19 cellular contexts compared by ENCODE assay signal in genomic region chr4:108351806-108352205, GRCh38.
"Had no signal": no experiment of that assay in that cellular context is flagged by ENCODE, and none has a peak within 500 bp of the region (broad histone marks: within the 10 kb centered on the region; RNA-seq: fewer than 3 reads in every experiment).

No MANE protein-coding gene starts in this region.

- ATAC-seq: activated CD8-positive, alpha-beta T cell treated with anti-CD3 and anti-CD28 coated beads, Interleukin-2, amount 10 ng/mL, durations not matched to agents 7 days and 5 days; activated T-cell treated with anti-CD3 and anti-CD28 coated beads, Interleukin-2, amount 50 U/mL, for 4 hours; naive thymus-derived CD8-positive, alpha-beta T cell; stimulated activated effector memory CD8-positive, alpha-beta T cell treated with anti-CD3 and anti-CD28 coated beads, Interleukin-12 subunit alpha, Interleukin-12 subunit beta, amount 100 ng/mL, for 72 hours had no signal

- H3K27ac ChIP-seq: ascending aorta, esophagus muscularis mucosa, prostate gland, testis had no signal

- H3K27ac Mint-ChIP-seq: activated CD4-positive, alpha-beta T cell treated with anti-CD3 and anti-CD28 coated beads, Interleukin-2, amount 10 ng/mL, durations not matched to agents 24 days and 14 days; activated CD8-positive, alpha-beta T cell treated with anti-CD3 and anti-CD28 coated beads, Interleukin-2, amount 10 ng/mL, durations not matched to agents 7 days and 5 days; activated naive CD4-positive, alpha-beta T cell treated with anti-CD3 and anti-CD28 coated beads for 36 hours; dendritic cell treated with granulocyte-macrophage colony-stimulating factor and Interleukin-4, amounts not matched to agents 40 ng/mL and 50 ng/mL, for 4 days; memory B cell; stimulated activated effector memory CD8-positive, alpha-beta T cell treated with anti-CD3 and anti-CD28 coated beads, Interleukin-12 subunit alpha, Interleukin-12 subunit beta, amount 100 ng/mL, for 72 hours; type B pancreatic cell had no signal

- H3K27me3 Mint-ChIP-seq: activated CD4-positive, alpha-beta T cell treated with anti-CD3 and anti-CD28 coated beads, Interleukin-2, amount 10 ng/mL, durations not matched to agents 24 days and 14 days; dendritic cell treated with granulocyte-macrophage colony-stimulating factor and Interleukin-4, amounts not matched to agents 40 ng/mL and 50 ng/mL, for 4 days; memory B cell; naive thymus-derived CD8-positive, alpha-beta T cell had no signal

- H3K9me3 ChIP-seq: ascending aorta, esophagus muscularis mucosa, prostate gland, testis had no signal

- H3K36me3 Mint-ChIP-seq: memory B cell; naive thymus-derived CD8-positive, alpha-beta T cell; stimulated activated effector memory CD8-positive, alpha-beta T cell treated with anti-CD3 and anti-CD28 coated beads, Interleukin-12 subunit alpha, Interleukin-12 subunit beta, amount 100 ng/mL, for 72 hours; type B pancreatic cell had no signal

- H3K4me3 Mint-ChIP-seq: activated CD4-positive, alpha-beta T cell treated with anti-CD3 and anti-CD28 coated beads, Interleukin-2, amount 10 ng/mL, durations not matched to agents 24 days and 14 days; activated CD8-positive, alpha-beta T cell treated with anti-CD3 and anti-CD28 coated beads, Interleukin-2, amount 10 ng/mL, durations not matched to agents 7 days and 5 days; activated naive CD4-positive, alpha-beta T cell treated with anti-CD3 and anti-CD28 coated beads for 36 hours; activated T-cell treated with anti-CD3 and anti-CD28 coated beads, Interleukin-2, amount 50 U/mL, for 4 hours; dendritic cell treated with granulocyte-macrophage colony-stimulating factor and Interleukin-4, amounts not matched to agents 40 ng/mL and 50 ng/mL, for 4 days; memory B cell; naive thymus-derived CD8-positive, alpha-beta T cell; stimulated activated effector memory CD8-positive, alpha-beta T cell treated with anti-CD3 and anti-CD28 coated beads, Interleukin-12 subunit alpha, Interleukin-12 subunit beta, amount 100 ng/mL, for 72 hours; type B pancreatic cell had no signal

- H3K9me3 Mint-ChIP-seq: activated CD4-positive, alpha-beta T cell treated with anti-CD3 and anti-CD28 coated beads, Interleukin-2, amount 10 ng/mL, durations not matched to agents 24 days and 14 days; activated naive CD4-positive, alpha-beta T cell treated with anti-CD3 and anti-CD28 coated beads for 36 hours; activated T-cell treated with anti-CD3 and anti-CD28 coated beads, Interleukin-2, amount 50 U/mL, for 4 hours; dendritic cell treated with granulocyte-macrophage colony-stimulating factor and Interleukin-4, amounts not matched to agents 40 ng/mL and 50 ng/mL, for 4 days; memory B cell; naive thymus-derived CD8-positive, alpha-beta T cell; stimulated activated effector memory CD8-positive, alpha-beta T cell treated with anti-CD3 and anti-CD28 coated beads, Interleukin-12 subunit alpha, Interleukin-12 subunit beta, amount 100 ng/mL, for 72 hours had no signal

- H3K4me1 Mint-ChIP-seq: memory B cell; stimulated activated effector memory CD8-positive, alpha-beta T cell treated with anti-CD3 and anti-CD28 coated beads, Interleukin-12 subunit alpha, Interleukin-12 subunit beta, amount 100 ng/mL, for 72 hours had no signal

- DNase-seq: activated CD4-positive, alpha-beta T cell treated with anti-CD3 and anti-CD28 coated beads, Interleukin-2, amount 10 ng/mL, durations not matched to agents 24 days and 14 days; activated CD8-positive, alpha-beta memory T cell treated with anti-CD3 and anti-CD28 coated beads, Interleukin-2, amount 50 U/mL, for 4 hours; activated CD8-positive, alpha-beta T cell treated with anti-CD3 and anti-CD28 coated beads, Interleukin-2, amount 10 ng/mL, durations not matched to agents 7 days and 5 days; activated naive CD4-positive, alpha-beta T cell treated with anti-CD3 and anti-CD28 coated beads for 36 hours; activated T-cell treated with anti-CD3 and anti-CD28 coated beads, Interleukin-2, amount 50 U/mL, for 4 hours; cerebellar nuclear complex; effector CD8-positive, alpha-beta T cell; hypothalamus; naive thymus-derived CD8-positive, alpha-beta T cell; right cardiac atrium; stimulated activated CD4-positive, alpha-beta T cell treated with anti-CD3 and anti-CD28 coated beads, Interleukin-4, amount 100 ng/mL, for 24 hours; testis had no signal

- H3K4me1 ChIP-seq: ascending aorta, prostate gland, testis had no signal

- H3K36me3 ChIP-seq: ascending aorta, esophagus muscularis mucosa, prostate gland had no signal

- H3K27me3 ChIP-seq: ascending aorta, esophagus muscularis mucosa, testis had no signal

- H3K4me3 ChIP-seq: ascending aorta, esophagus muscularis mucosa, prostate gland, testis had no signal
